29 cellular contexts compared by ENCODE assay signal in genomic region chr3:128215290-128215689, GRCh38.
"Had no signal": no experiment of that assay in that cellular context is flagged by ENCODE, and none has a peak within 500 bp of the region (broad histone marks: within the 10 kb centered on the region; RNA-seq: fewer than 3 reads in every experiment).

No MANE protein-coding gene starts in this region.

- H3K4me1 ChIP-seq: ascending aorta, breast epithelium, colonic mucosa had no signal

- ATAC-seq: activated CD4-positive, alpha-beta T cell treated with anti-CD3 and anti-CD28 coated beads for 36 hours; activated CD8-positive, alpha-beta memory T cell treated with anti-CD3 and anti-CD28 coated beads, Interleukin-2, amount 10 ng/mL, durations not matched to agents 7 days and 5 days; activated CD8-positive, alpha-beta T cell treated with anti-CD3 and anti-CD28 coated beads, Interleukin-2, amount 10 ng/mL, durations not matched to agents 7 days and 5 days; activated naive CD4-positive, alpha-beta T cell treated with anti-CD3 and anti-CD28 coated beads, Interleukin-2, amount 50 U/mL, for 72 hours; activated T-cell treated with anti-CD3 and anti-CD28 coated beads, Interleukin-2, amount 50 U/mL, for 72 hours; gastroesophageal sphincter had no signal

- H3K27ac Mint-ChIP-seq: activated CD4-positive, alpha-beta memory T cell treated with anti-CD3 and anti-CD28 coated beads for 36 hours; activated CD4-positive, alpha-beta T cell treated with anti-CD3 and anti-CD28 coated beads for 36 hours; activated CD4-positive, alpha-beta T cell treated with anti-CD3 and anti-CD28 coated beads, Interleukin-2, amount 10 ng/mL, durations not matched to agents 24 days and 14 days; activated CD8-positive, alpha-beta memory T cell treated with anti-CD3 and anti-CD28 coated beads, Interleukin-2, amount 10 ng/mL, durations not matched to agents 7 days and 5 days; activated CD8-positive, alpha-beta T cell treated with anti-CD3 and anti-CD28 coated beads, Interleukin-2, amount 10 ng/mL, durations not matched to agents 7 days and 5 days; activated naive CD4-positive, alpha-beta T cell treated with anti-CD3 and anti-CD28 coated beads, Interleukin-2, amount 10 ng/mL, durations not matched to agents 7 days and 5 days; activated naive CD4-positive, alpha-beta T cell treated with anti-CD3 and anti-CD28 coated beads, Interleukin-2, amount 50 U/mL, for 72 hours; activated naive CD8-positive, alpha-beta T cell treated with anti-CD3 and anti-CD28 coated beads, Interleukin-2, amount 10 ng/mL, durations not matched to agents 7 days and 5 days; activated T-cell treated with anti-CD3 and anti-CD28 coated beads, Interleukin-2, amount 50 U/mL, for 24 hours; brain had no signal

- DNase-seq: activated CD4-positive, alpha-beta memory T cell treated with anti-CD3 and anti-CD28 coated beads for 36 hours; activated CD4-positive, alpha-beta T cell treated with anti-CD3 and anti-CD28 coated beads for 36 hours; activated CD4-positive, alpha-beta T cell treated with anti-CD3 and anti-CD28 coated beads, Interleukin-2, amount 10 ng/mL, durations not matched to agents 24 days and 14 days; activated CD4-positive, CD25-positive, alpha-beta regulatory T cell; activated CD4-positive, CD25-positive, alpha-beta regulatory T cell treated with anti-CD3 and anti-CD28 coated beads, Interleukin-2, amount 50 U/mL, for 72 hours; activated CD8-positive, alpha-beta memory T cell treated with anti-CD3 and anti-CD28 coated beads, Interleukin-2, amount 10 ng/mL, durations not matched to agents 7 days and 5 days; activated CD8-positive, alpha-beta memory T cell treated with anti-CD3 and anti-CD28 coated beads, Interleukin-2, amount 50 U/mL, for 4 hours; activated CD8-positive, alpha-beta T cell treated with anti-CD3 and anti-CD28 coated beads, Interleukin-2, amount 10 ng/mL, durations not matched to agents 7 days and 5 days; activated gamma-delta T cell; activated naive CD4-positive, alpha-beta T cell; activated naive CD4-positive, alpha-beta T cell treated with anti-CD3 and anti-CD28 coated beads, Interleukin-2, amount 10 ng/mL, durations not matched to agents 7 days and 5 days; activated naive CD8-positive, alpha-beta T cell treated with anti-CD3 and anti-CD28 coated beads, Interleukin-2, amount 10 ng/mL, durations not matched to agents 7 days and 5 days; activated T-cell treated with anti-CD3 and anti-CD28 coated beads, Interleukin-2, amount 50 U/mL, for 24 hours; activated T-cell treated with anti-CD3 and anti-CD28 coated beads, Interleukin-2, amount 50 U/mL, for 72 hours; central memory CD4-positive, alpha-beta T cell; cerebellar nuclear complex; colonic mucosa; effector CD8-positive, alpha-beta T cell; esophagus squamous epithelium; foreskin melanocyte; head of caudate nucleus; T-helper 2 cell had no signal

- H3K4me3 Mint-ChIP-seq: activated CD4-positive, alpha-beta memory T cell treated with anti-CD3 and anti-CD28 coated beads for 36 hours; activated CD4-positive, alpha-beta T cell treated with anti-CD3 and anti-CD28 coated beads for 36 hours; activated CD4-positive, alpha-beta T cell treated with anti-CD3 and anti-CD28 coated beads, Interleukin-2, amount 10 ng/mL, durations not matched to agents 24 days and 14 days; activated CD8-positive, alpha-beta memory T cell treated with anti-CD3 and anti-CD28 coated beads, Interleukin-2, amount 10 ng/mL, durations not matched to agents 7 days and 5 days; activated CD8-positive, alpha-beta T cell treated with anti-CD3 and anti-CD28 coated beads, Interleukin-2, amount 10 ng/mL, durations not matched to agents 7 days and 5 days; activated naive CD4-positive, alpha-beta T cell treated with anti-CD3 and anti-CD28 coated beads, Interleukin-2, amount 10 ng/mL, durations not matched to agents 7 days and 5 days; activated naive CD8-positive, alpha-beta T cell treated with anti-CD3 and anti-CD28 coated beads, Interleukin-2, amount 10 ng/mL, durations not matched to agents 7 days and 5 days; activated T-cell treated with anti-CD3 and anti-CD28 coated beads, Interleukin-2, amount 50 U/mL, for 24 hours; activated T-cell treated with anti-CD3 and anti-CD28 coated beads, Interleukin-2, amount 50 U/mL, for 72 hours; brain had no signal

- H3K27me3 ChIP-seq: ascending aorta, breast epithelium, cardiac muscle cell, colonic mucosa, esophagus squamous epithelium, gastroesophageal sphincter had no signal

- H3K27ac ChIP-seq: ascending aorta, breast epithelium, cardiac muscle cell, colonic mucosa, epithelial cell of prostate, esophagus squamous epithelium, gastroesophageal sphincter had no signal

- H3K9me3 Mint-ChIP-seq: activated CD4-positive, alpha-beta memory T cell treated with anti-CD3 and anti-CD28 coated beads for 36 hours; activated CD4-positive, alpha-beta T cell treated with anti-CD3 and anti-CD28 coated beads, Interleukin-2, amount 10 ng/mL, durations not matched to agents 24 days and 14 days; activated naive CD4-positive, alpha-beta T cell treated with anti-CD3 and anti-CD28 coated beads, Interleukin-2, amount 10 ng/mL, durations not matched to agents 7 days and 5 days; activated naive CD8-positive, alpha-beta T cell treated with anti-CD3 and anti-CD28 coated beads, Interleukin-2, amount 10 ng/mL, durations not matched to agents 7 days and 5 days; activated T-cell treated with anti-CD3 and anti-CD28 coated beads, Interleukin-2, amount 50 U/mL, for 24 hours had no signal

- H3K27me3 Mint-ChIP-seq: activated CD4-positive, alpha-beta memory T cell treated with anti-CD3 and anti-CD28 coated beads for 36 hours; activated CD4-positive, alpha-beta T cell treated with anti-CD3 and anti-CD28 coated beads for 36 hours; activated CD4-positive, alpha-beta T cell treated with anti-CD3 and anti-CD28 coated beads, Interleukin-2, amount 10 ng/mL, durations not matched to agents 24 days and 14 days; activated CD8-positive, alpha-beta memory T cell treated with anti-CD3 and anti-CD28 coated beads, Interleukin-2, amount 10 ng/mL, durations not matched to agents 7 days and 5 days; activated naive CD4-positive, alpha-beta T cell treated with anti-CD3 and anti-CD28 coated beads, Interleukin-2, amount 10 ng/mL, durations not matched to agents 7 days and 5 days; activated naive CD8-positive, alpha-beta T cell treated with anti-CD3 and anti-CD28 coated beads, Interleukin-2, amount 10 ng/mL, durations not matched to agents 7 days and 5 days; activated T-cell treated with anti-CD3 and anti-CD28 coated beads, Interleukin-2, amount 50 U/mL, for 24 hours had no signal

- H3K9me3 ChIP-seq: ascending aorta, breast epithelium, colonic mucosa, esophagus squamous epithelium, gastroesophageal sphincter had no signal

- H3K36me3 ChIP-seq: ascending aorta, breast epithelium, cardiac muscle cell, colonic mucosa, esophagus squamous epithelium had no signal

- H3K4me3 ChIP-seq: ascending aorta, breast epithelium, cardiac muscle cell, colonic mucosa, esophagus squamous epithelium, gastroesophageal sphincter had no signal
